ENCODE assay signal across 22 cellular contexts in genomic region chr1:192161974-192162373, GRCh38. TPM values are rescaled to one million over a fixed set of nuclear protein-coding genes. Genes with fewer than 3 reads are reported as not detected.
"Had no signal": no experiment of that assay in that cellular context is flagged by ENCODE, and none has a peak within 500 bp of the region (broad histone marks: within the 10 kb centered on the region; RNA-seq: fewer than 3 reads in every experiment).

No MANE protein-coding gene starts in this region.

- H3K4me3 ChIP-seq: left ventricle myocardium inferior, tibial artery, uterus had no signal

- FAIRE-seq: TTC549 had no signal

- H3K4me1 Mint-ChIP-seq: activated naive CD8-positive, alpha-beta T cell treated with anti-CD3 and anti-CD28 coated beads, Interleukin-2, amount 10 ng/mL, durations not matched to agents 7 days and 5 days; WTC11 had no signal

- H3K36me3 Mint-ChIP-seq: activated naive CD8-positive, alpha-beta T cell treated with anti-CD3 and anti-CD28 coated beads, Interleukin-2, amount 10 ng/mL, durations not matched to agents 7 days and 5 days had no signal

- H3K4me3 Mint-ChIP-seq: activated naive CD8-positive, alpha-beta T cell treated with anti-CD3 and anti-CD28 coated beads, Interleukin-2, amount 10 ng/mL, durations not matched to agents 7 days and 5 days; activated T-helper 1 cell treated with anti-CD3 and anti-CD28 coated beads, Interleukin-12 subunit alpha, Interleukin-12 subunit beta, Interleukin-2, Interleukin-4 antibody, amounts not matched to agents 30 ng/mL and 10 ng/mL and 1 ng/mL, durations not matched to agents 14 hours and 24 hours and 36 hours; naive thymus-derived CD8-positive, alpha-beta T cell; WTC11 had no signal

- H3K27ac Mint-ChIP-seq: activated naive CD8-positive, alpha-beta T cell treated with anti-CD3 and anti-CD28 coated beads, Interleukin-2, amount 10 ng/mL, durations not matched to agents 7 days and 5 days; activated T-helper 1 cell treated with anti-CD3 and anti-CD28 coated beads, Interleukin-12 subunit alpha, Interleukin-12 subunit beta, Interleukin-2, Interleukin-4 antibody, amounts not matched to agents 30 ng/mL and 10 ng/mL and 1 ng/mL, durations not matched to agents 14 hours and 24 hours and 36 hours; effector memory CD8-positive, alpha-beta T cell; WTC11 had no signal

- ATAC-seq: effector memory CD8-positive, alpha-beta T cell; foreskin keratinocyte; naive thymus-derived CD8-positive, alpha-beta T cell; WTC11 had no signal

- H3K27ac ChIP-seq: brain microvascular endothelial cell, foreskin keratinocyte, left ventricle myocardium inferior, tibial artery, uterus had no signal

- H3K27me3 ChIP-seq: brain microvascular endothelial cell, foreskin keratinocyte, tibial artery, uterus had no signal

- H3K27me3 Mint-ChIP-seq: effector memory CD8-positive, alpha-beta T cell; naive thymus-derived CD8-positive, alpha-beta T cell had no signal

- DNase-seq: activated CD4-positive, alpha-beta T cell treated with anti-CD3 and anti-CD28 coated beads for 48 hours; activated CD8-positive, alpha-beta memory T cell treated with anti-CD3 and anti-CD28 coated beads, Interleukin-2, amount 50 U/mL, for 48 hours; activated naive CD4-positive, alpha-beta T cell; activated naive CD8-positive, alpha-beta T cell treated with anti-CD3 and anti-CD28 coated beads, Interleukin-2, amount 10 ng/mL, durations not matched to agents 7 days and 5 days; brain microvascular endothelial cell; dermis blood vessel endothelial cell; effector memory CD8-positive, alpha-beta T cell; foreskin keratinocyte; glutamatergic neuron; hypothalamus; left ventricle myocardium inferior; mesenchymal stem cell; naive thymus-derived CD8-positive, alpha-beta T cell; nucleus accumbens; stimulated activated CD4-positive, alpha-beta T cell treated with anti-CD3 and anti-CD28 coated beads, Interleukin-2, amount 100 ng/mL, for 48 hours; stimulated activated naive CD4-positive, alpha-beta T cell; tibial artery; uterus had no signal

RNA-seq across cellular contexts. Expression of gene RGS18, which starts 3.7 kb away (rescaled TPM):
- total RNA-seq: activated T-helper 1 cell treated with anti-CD3 and anti-CD28 coated beads, Interleukin-12 subunit alpha, Interleukin-12 subunit beta, Interleukin-2, Interleukin-4 antibody, amounts not matched to agents 30 ng/mL and 10 ng/mL and 1 ng/mL, durations not matched to agents 14 hours and 24 hours and 36 hours; dermis blood vessel endothelial cell; kidney epithelial cell; WTC11 had no signal
